ENCODE assay signal across 8 cellular contexts in the genomic region with DNA sequence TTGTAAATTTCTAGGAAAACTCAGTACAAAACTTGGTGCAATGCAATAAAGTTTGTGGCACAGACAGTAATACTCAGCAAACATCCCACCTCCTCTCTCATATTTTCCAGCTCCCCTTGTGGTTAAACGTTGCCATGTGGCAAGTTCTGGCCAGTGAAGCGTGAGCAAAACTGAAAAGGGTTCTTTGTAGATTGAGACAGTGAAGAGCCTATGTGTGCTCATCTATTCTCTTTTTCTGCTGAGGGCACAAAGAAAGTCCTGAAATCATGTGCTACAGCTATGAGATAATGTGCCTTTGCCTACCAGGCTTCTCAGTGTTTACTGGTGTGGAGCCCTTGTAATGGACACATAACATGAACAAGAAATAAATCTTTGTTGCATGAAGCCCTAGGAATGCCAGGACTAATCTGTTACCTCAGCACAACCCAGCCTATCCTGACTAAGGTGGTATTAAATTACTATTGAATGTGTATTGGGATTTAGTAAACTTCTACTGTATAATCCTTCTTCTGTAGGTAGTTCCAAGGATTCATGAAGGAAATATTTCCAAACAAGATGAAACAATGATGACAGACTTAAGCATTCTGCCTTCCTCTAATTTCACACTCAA. TPM values are rescaled to one million over a fixed set of nuclear protein-coding genes. Genes with fewer than 3 reads are reported as not detected.
A peak's percentile ranks its signal among the peaks of the same experiment; 100 is the strongest.
DNase-seq lines count a peak whose midpoint lies in the region; ATAC-seq and TF ChIP-seq lines count a peak whose summit lies in the region.
"Had no signal": no experiment of that assay in that cellular context is flagged by ENCODE, and none has a peak within 500 bp of the region (broad histone marks: within the 10 kb centered on the region; RNA-seq: fewer than 3 reads in every experiment).

No MANE protein-coding gene starts in this region.

- H3K9me3 Mint-ChIP-seq in activated CD8-positive, alpha-beta T cell treated with anti-CD3 and anti-CD28 coated beads, Interleukin-2, amount 10 ng/mL, durations not matched to agents 7 days and 5 days (ENCODE audit: insufficient read depth), result no peaks in the 10 kb centered on the region
- no peaks in the 10 kb centered on the region for H3K9me3 Mint-ChIP-seq in endothelial cell (ENCODE audit: unreplicated experiment)

- no peaks in the 10 kb centered on the region for H3K9me3 ChIP-seq in neuron (ENCODE audit: low read length)
- no peaks in the 10 kb centered on the region for H3K9me3 ChIP-seq in hepatocyte (ENCODE audit: low read depth)

- ATAC-seq in GM18498 (IDR thresholded peaks at IDR 0.05; ENCODE audit: unreplicated experiment), result peak; percentile 54
- ATAC-seq in HG02623 (IDR thresholded peaks at IDR 0.05; ENCODE audit: unreplicated experiment), result peak; percentile 40
- peak; percentile 42 for ATAC-seq in activated CD8-positive, alpha-beta T cell treated with anti-CD3 and anti-CD28 coated beads, Interleukin-2, amount 10 ng/mL, durations not matched to agents 7 days and 5 days
- no peak for ATAC-seq in GM18861 (IDR thresholded peaks at IDR 0.05; ENCODE audit: unreplicated experiment)

- H3K4me3 ChIP-seq in neuron (ENCODE audit: low read length) (no peak overlapping the region), hepatocyte (no peak overlapping the region)

- peaks cover 25% of the 10 kb centered on the region for H3K27me3 Mint-ChIP-seq in activated CD8-positive, alpha-beta T cell treated with anti-CD3 and anti-CD28 coated beads, Interleukin-2, amount 10 ng/mL, durations not matched to agents 7 days and 5 days (ENCODE audit: low read depth)
- H3K27me3 Mint-ChIP-seq in endothelial cell (ENCODE audit: unreplicated experiment), result no peaks in the 10 kb centered on the region

- no peaks in the 10 kb centered on the region for H3K36me3 ChIP-seq in neuron (ENCODE audit: insufficient read depth, low read length)
- H3K36me3 ChIP-seq in hepatocyte (replicated peaks; ENCODE audit: insufficient read depth, low read depth), result no peaks in the 10 kb centered on the region

- H3K27me3 ChIP-seq in neuron (ENCODE audit: insufficient read depth, low read length) (no peaks in the 10 kb centered on the region), hepatocyte (peaks cover 2% of the 10 kb centered on the region)

- POLR2A ChIA-PET in activated CD8-positive, alpha-beta T cell treated with anti-CD3 and anti-CD28 coated beads, Interleukin-2, amount 10 ng/mL, durations not matched to agents 7 days and 5 days (lab: Charles Lee), result no interaction called here

- H3K36me3 Mint-ChIP-seq in activated CD8-positive, alpha-beta T cell treated with anti-CD3 and anti-CD28 coated beads, Interleukin-2, amount 10 ng/mL, durations not matched to agents 7 days and 5 days (ENCODE audit: low read depth), result no peaks in the 10 kb centered on the region
- H3K36me3 Mint-ChIP-seq in endothelial cell (ENCODE audit: low read depth, unreplicated experiment), result no peaks in the 10 kb centered on the region

- no peak for DNase-seq in activated CD8-positive, alpha-beta T cell treated with anti-CD3 and anti-CD28 coated beads, Interleukin-2, amount 10 ng/mL, durations not matched to agents 7 days and 5 days
- DNase-seq in endothelial cell (ENCODE audit: low spot score) (no peak), hepatocyte (ENCODE audit: low spot score) (no peak)

- peaks cover 6% of the 10 kb centered on the region for H3K4me1 Mint-ChIP-seq in activated CD8-positive, alpha-beta T cell treated with anti-CD3 and anti-CD28 coated beads, Interleukin-2, amount 10 ng/mL, durations not matched to agents 7 days and 5 days (ENCODE audit: low read depth)
- H3K4me1 Mint-ChIP-seq in endothelial cell (ENCODE audit: unreplicated experiment), result no peaks in the 10 kb centered on the region

- H3K4me2 ChIP-seq in hepatocyte, result no peak overlapping the region

- H2AFZ ChIP-seq in neuron (ENCODE audit: low read depth, low read length) (peak overlapping the region; percentile 33), hepatocyte (no peak overlapping the region)

- no peak overlapping the region for H3K4me3 Mint-ChIP-seq in activated CD8-positive, alpha-beta T cell treated with anti-CD3 and anti-CD28 coated beads, Interleukin-2, amount 10 ng/mL, durations not matched to agents 7 days and 5 days
- H3K4me3 Mint-ChIP-seq in endothelial cell (ENCODE audit: unreplicated experiment), result no peak overlapping the region

- TF ChIP-seq CTCF in endothelial cell (IDR thresholded peaks at IDR 0.05; ENCODE audit: unreplicated experiment) (no peak), hepatocyte (IDR thresholded peaks at IDR 0.05; ENCODE audit: poor library complexity) (no peak)

- 47% methylated on average over 2 of the region's 2 CpGs for WGBS in hepatocyte (ENCODE audit: low lambda C conversion rate, missing lambda C conversion rate)

- H3K9me2 ChIP-seq in hepatocyte (replicated peaks; ENCODE audit: insufficient read depth), result no peaks in the 10 kb centered on the region

- peaks cover 13% of the 10 kb centered on the region for H3K4me1 ChIP-seq in neuron (ENCODE audit: insufficient read depth, low read length)
- no peaks in the 10 kb centered on the region for H3K4me1 ChIP-seq in hepatocyte (ENCODE audit: insufficient read depth)

- no peak overlapping the region for H3K27ac ChIP-seq in hepatocyte

- no peaks in the 10 kb centered on the region for H3K79me2 ChIP-seq in hepatocyte

- no peaks in the 10 kb centered on the region for H4K20me1 ChIP-seq in hepatocyte (ENCODE audit: insufficient read depth, poor library complexity, severe bottlenecking)

- H3K27ac Mint-ChIP-seq in activated CD8-positive, alpha-beta T cell treated with anti-CD3 and anti-CD28 coated beads, Interleukin-2, amount 10 ng/mL, durations not matched to agents 7 days and 5 days, result no peak overlapping the region
- H3K27ac Mint-ChIP-seq in endothelial cell (ENCODE audit: unreplicated experiment), result no peak overlapping the region

- CTCF ChIA-PET in activated CD8-positive, alpha-beta T cell treated with anti-CD3 and anti-CD28 coated beads, Interleukin-2, amount 10 ng/mL, durations not matched to agents 7 days and 5 days (lab: Charles Lee), result interaction anchor here (1.7 kb wide), 1 partner anchor 21 kb away, joined by 5 read pairs; no protein-coding TSS in a partner anchor

RNA-seq across cellular contexts. Expression of gene TYMS, which starts 13.0 kb away (rescaled TPM):
- 100 to 1,000 TPM; 502 to 505 TPM for total RNA-seq in activated CD8-positive, alpha-beta T cell treated with anti-CD3 and anti-CD28 coated beads, Interleukin-2, amount 10 ng/mL, durations not matched to agents 7 days and 5 days
- 61.7 TPM for total RNA-seq in endothelial cell (ENCODE audit: unreplicated experiment)
- 15.1 and 16.9 TPM in 2 replicates for total RNA-seq in hepatocyte
- 39.8 and 49.1 TPM in 2 replicates for polyA plus RNA-seq in hepatocyte

RNA-seq across cellular contexts. Expression of gene CLUL1, which starts 47.7 kb away (rescaled TPM):
- not detected for total RNA-seq in activated CD8-positive, alpha-beta T cell treated with anti-CD3 and anti-CD28 coated beads, Interleukin-2, amount 10 ng/mL, durations not matched to agents 7 days and 5 days
- total RNA-seq in endothelial cell (ENCODE audit: unreplicated experiment) (3.8 TPM), hepatocyte (5.3 and 11.2 TPM in 2 replicates)
- polyA plus RNA-seq in hepatocyte, result 1.3 and 3.1 TPM in 2 replicates
- total RNA-seq: chondrocyte had no signal
